ENCODE assay signal across 8 cellular contexts in the genomic region with DNA sequence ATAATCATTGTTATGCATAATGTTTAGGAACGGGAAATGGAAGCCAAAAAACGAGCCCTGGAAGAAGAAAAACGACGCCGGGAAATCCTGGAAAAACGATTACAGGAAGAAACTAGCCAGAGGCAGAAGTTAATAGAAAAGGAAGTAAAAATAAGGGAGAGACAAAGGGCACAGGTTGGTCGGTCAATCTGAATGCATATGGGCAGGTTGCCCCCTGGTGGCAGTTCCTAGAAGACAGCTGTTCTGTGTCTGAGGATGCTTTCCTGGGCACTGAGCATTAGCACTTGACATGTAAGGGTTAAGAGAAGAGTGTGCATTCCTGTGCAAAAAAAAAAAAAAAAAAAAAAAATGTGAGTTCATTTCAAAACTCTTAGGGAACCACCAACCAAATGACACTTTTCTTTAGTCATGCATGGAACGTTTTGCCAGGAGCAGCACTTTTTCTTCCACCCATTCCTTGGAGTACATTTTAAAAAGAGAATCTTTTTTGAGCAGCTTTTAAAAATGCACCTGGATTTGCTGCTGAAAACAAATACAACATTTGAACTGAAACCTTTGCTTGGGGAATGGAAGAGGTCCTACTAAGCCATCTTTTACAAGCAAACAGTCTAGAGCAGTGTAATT. TPM values are rescaled to one million over a fixed set of nuclear protein-coding genes. Genes with fewer than 3 reads are reported as not detected.
DNase-seq lines count a peak whose midpoint lies in the region; ATAC-seq and TF ChIP-seq lines count a peak whose summit lies in the region.

No MANE protein-coding gene starts in this region.

- H3K36me3 ChIP-seq in mucosa of stomach (ENCODE audit: control insufficient read depth, insufficient read depth, low read length) = no peaks in the 10 kb centered on the region

- intact Hi-C loops in Calu3 (cut with micrococcal nuclease; ENCODE audit: unreplicated experiment) = loop anchor here (1.0 kb wide), 3 partner anchors 72 to 298 kb away; no protein-coding TSS in a partner anchor

- H3K27me3 Mint-ChIP-seq in Calu3 (ENCODE audit: unreplicated experiment) = no peaks in the 10 kb centered on the region
- H3K27me3 Mint-ChIP-seq in endothelial cell (ENCODE audit: unreplicated experiment) = no peaks in the 10 kb centered on the region

- ATAC-seq in GM21423 (IDR thresholded peaks at IDR 0.05; ENCODE audit: unreplicated experiment) = peak; percentile 91

- H3K9me3 Mint-ChIP-seq in Calu3 (ENCODE audit: low read depth, unreplicated experiment) = no peaks in the 10 kb centered on the region
- no peaks in the 10 kb centered on the region for H3K9me3 Mint-ChIP-seq in endothelial cell (ENCODE audit: unreplicated experiment)

- BruUV-seq in Calu3 (replicated peaks; lab: Mats Ljungman, UMichigan) = no TSS peak

- CTCF ChIA-PET in Calu3 (lab: Charles Lee) = interaction anchor here (0.6 to 3.6 kb wide), 9 partner anchors 10 to 390 kb away, joined by 3 to 25 read pairs (median 6); no protein-coding TSS in a partner anchor

- H3K4me3 Mint-ChIP-seq in Calu3 (ENCODE audit: low read depth, unreplicated experiment) = no peak overlapping the region
- peak overlapping the region; percentile 5 for H3K4me3 Mint-ChIP-seq in endothelial cell (ENCODE audit: unreplicated experiment)

- peak overlapping the region; percentile 18 for H3K9ac ChIP-seq in mucosa of stomach (ENCODE audit: low read length)

- H3K4me1 ChIP-seq in mucosa of stomach (ENCODE audit: control insufficient read depth, insufficient read depth, low read length) = peaks cover 5% of the 10 kb centered on the region

- no peaks in the 10 kb centered on the region for H3K9me3 ChIP-seq in mucosa of stomach (ENCODE audit: control insufficient read depth, low read length)

- peak; percentile 83 for DNase-seq in Calu3
- DNase-seq in HT-29 (ENCODE audit: low spot score) = peak; percentile 97
- DNase-seq in NOMO-1 treated with DMSO at 0.1 percent for 48 hours (lab: John Stamatoyannopoulos, UW; ENCODE audit: unreplicated experiment) = peak; percentile 72
- peak; percentile 42 to 75 (median 45) for DNase-seq in activated CD8-positive, alpha-beta memory T cell treated with anti-CD3 and anti-CD28 coated beads for 48 hours (ENCODE audit: low read depth in 2 of 3, low spot score in 2 of 3)
- DNase-seq in endothelial cell (ENCODE audit: low spot score) = peak; percentile 86
- DNase-seq in stimulated activated CD8-positive, alpha-beta memory T cell treated with anti-CD3 and anti-CD28 coated beads, Interleukin-4, amount 100 ng/mL, for 48 hours = peak; percentile 92

- peaks cover 14% of the 10 kb centered on the region for H3K4me1 Mint-ChIP-seq in Calu3 (ENCODE audit: low read depth, unreplicated experiment)
- peaks cover 22% of the 10 kb centered on the region for H3K4me1 Mint-ChIP-seq in endothelial cell (ENCODE audit: unreplicated experiment)

- peak overlapping the region; percentile 74 for H3K27ac Mint-ChIP-seq in Calu3 (ENCODE audit: unreplicated experiment)
- H3K27ac Mint-ChIP-seq in endothelial cell (ENCODE audit: unreplicated experiment) = peak overlapping the region; percentile 77

- H3K4me3 ChIP-seq in mucosa of stomach (ENCODE audit: low read length) = no peak overlapping the region

- peak; percentile 74 for TF ChIP-seq CTCF in Calu3 (IDR thresholded peaks at IDR 0.05; ENCODE audit: unreplicated experiment)
- peak; percentile 94 for TF ChIP-seq CTCF in endothelial cell (IDR thresholded peaks at IDR 0.05; ENCODE audit: unreplicated experiment)

- H3K27me3 ChIP-seq in mucosa of stomach (ENCODE audit: control insufficient read depth, insufficient read depth, low read length) = no peaks in the 10 kb centered on the region

- H3K36me3 Mint-ChIP-seq in Calu3 (ENCODE audit: insufficient read depth, unreplicated experiment) = peaks cover 8% of the 10 kb centered on the region
- H3K36me3 Mint-ChIP-seq in endothelial cell (ENCODE audit: low read depth, unreplicated experiment) = peaks cover 8% of the 10 kb centered on the region

RNA-seq across cellular contexts. Expression of gene ABHD10, which starts 11.1 kb away (rescaled TPM):
- total RNA-seq in Calu3 (2022) = 23.7 and 26.4 TPM in 2 replicates
- total RNA-seq in HT-29 (2014; rRNA removed; shearing (Covaris generic)) = 16.5 and 22.9 TPM in 2 replicates
- total RNA-seq in endothelial cell (ENCODE audit: unreplicated experiment) = 18.7 TPM

RNA-seq across cellular contexts. Expression of gene TAGLN3, which starts 31.0 kb away (rescaled TPM):
- not detected in 2 replicates for total RNA-seq in Calu3 (2022)
- 0.08 TPM in 1 of 2 replicates, not detected in the other for total RNA-seq in HT-29 (2014; rRNA removed; shearing (Covaris generic))
- total RNA-seq in endothelial cell (ENCODE audit: unreplicated experiment) = 0.72 TPM

Comparison
In these comparisons a context has a peak if more than half of its experiments do, and no peak if none do; other contexts are left out.
1. DNase-seq: peak in every context shown above with its lines; median percentile 97 in HT-29; 92 in stimulated activated CD8-positive, alpha-beta memory T cell treated with anti-CD3 and anti-CD28 coated beads, Interleukin-4, amount 100 ng/mL, for 48 hours; 86 in endothelial cell; 83 in Calu3; 72 in NOMO-1 treated with DMSO at 0.1 percent for 48 hours; 45 in activated CD8-positive, alpha-beta memory T cell treated with anti-CD3 and anti-CD28 coated beads for 48 hours.